In the genomic region with DNA sequence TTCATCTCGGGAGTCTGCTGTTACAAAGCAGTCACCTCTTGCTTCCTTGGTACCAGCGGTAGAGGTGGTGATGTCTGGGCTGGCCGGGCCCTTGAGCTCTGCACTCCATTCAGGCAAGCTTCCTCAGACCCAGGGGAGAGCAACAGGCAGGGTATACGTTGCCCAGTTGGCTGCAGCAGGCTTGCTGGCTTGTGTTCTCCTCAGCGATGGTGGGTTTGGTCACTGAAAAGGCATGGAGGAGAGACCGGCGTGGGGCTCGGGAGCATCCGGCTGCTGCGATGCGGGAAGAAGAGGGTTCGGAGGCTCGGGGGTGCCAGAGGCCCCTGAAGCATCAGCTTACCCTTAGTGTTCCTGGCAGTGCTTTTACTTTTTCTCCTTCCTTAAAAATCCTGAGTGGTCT, we compare ENCODE assay signal across 1 cellular context.
TF ChIP-seq lines count a peak whose summit lies in the region.

No MANE protein-coding gene starts in this region.

TF ChIP-seq in HCT116, 20 proteins besides CTCF, POLR2A, EP300 and RAD21:
- TF ChIP-seq POLR2AphosphoS5 (IDR thresholded peaks at IDR 0.05; ENCODE audit: low read depth, low read length): no peak
- TF ChIP-seq, protein P1, sequence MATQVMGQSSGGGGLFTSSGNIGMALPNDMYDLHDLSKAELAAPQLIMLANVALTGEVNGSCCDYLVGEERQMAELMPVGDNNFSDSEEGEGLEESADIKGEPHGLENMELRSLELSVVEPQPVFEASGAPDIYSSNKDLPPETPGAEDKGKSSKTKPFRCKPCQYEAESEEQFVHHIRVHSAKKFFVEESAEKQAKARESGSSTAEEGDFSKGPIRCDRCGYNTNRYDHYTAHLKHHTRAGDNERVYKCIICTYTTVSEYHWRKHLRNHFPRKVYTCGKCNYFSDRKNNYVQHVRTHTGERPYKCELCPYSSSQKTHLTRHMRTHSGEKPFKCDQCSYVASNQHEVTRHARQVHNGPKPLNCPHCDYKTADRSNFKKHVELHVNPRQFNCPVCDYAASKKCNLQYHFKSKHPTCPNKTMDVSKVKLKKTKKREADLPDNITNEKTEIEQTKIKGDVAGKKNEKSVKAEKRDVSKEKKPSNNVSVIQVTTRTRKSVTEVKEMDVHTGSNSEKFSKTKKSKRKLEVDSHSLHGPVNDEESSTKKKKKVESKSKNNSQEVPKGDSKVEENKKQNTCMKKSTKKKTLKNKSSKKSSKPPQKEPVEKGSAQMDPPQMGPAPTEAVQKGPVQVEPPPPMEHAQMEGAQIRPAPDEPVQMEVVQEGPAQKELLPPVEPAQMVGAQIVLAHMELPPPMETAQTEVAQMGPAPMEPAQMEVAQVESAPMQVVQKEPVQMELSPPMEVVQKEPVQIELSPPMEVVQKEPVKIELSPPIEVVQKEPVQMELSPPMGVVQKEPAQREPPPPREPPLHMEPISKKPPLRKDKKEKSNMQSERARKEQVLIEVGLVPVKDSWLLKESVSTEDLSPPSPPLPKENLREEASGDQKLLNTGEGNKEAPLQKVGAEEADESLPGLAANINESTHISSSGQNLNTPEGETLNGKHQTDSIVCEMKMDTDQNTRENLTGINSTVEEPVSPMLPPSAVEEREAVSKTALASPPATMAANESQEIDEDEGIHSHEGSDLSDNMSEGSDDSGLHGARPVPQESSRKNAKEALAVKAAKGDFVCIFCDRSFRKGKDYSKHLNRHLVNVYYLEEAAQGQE (IDR thresholded peaks at IDR 0.05; ENCODE audit: low read depth): no peak
- TF ChIP-seq EGR1 (IDR thresholded peaks at IDR 0.05; ENCODE audit: low read depth): no peak
- TF ChIP-seq YY1 (IDR thresholded peaks at IDR 0.05; ENCODE audit: extremely low read depth, insufficient replicate concordance, low read depth, low read length): no peak
- TF ChIP-seq SIN3A (IDR thresholded peaks at IDR 0.05; ENCODE audit: low read depth): no peak
- no peak for TF ChIP-seq SRF (IDR thresholded peaks at IDR 0.05; ENCODE audit: low read depth)
- no peak for TF ChIP-seq EZH2phosphoT487 (IDR thresholded peaks at IDR 0.05; ENCODE audit: borderline replicate concordance)
